Comparison of ENCODE assay signal across 10 cellular contexts in genomic region chr1:153515504-153516394, GRCh38. TPM values are rescaled to one million over a fixed set of nuclear protein-coding genes. Genes with fewer than 3 reads are reported as not detected.
DNase-seq lines count a peak whose midpoint lies in the region; ATAC-seq and TF ChIP-seq lines count a peak whose summit lies in the region.
"Had no signal": no experiment of that assay in that cellular context is flagged by ENCODE, and none has a peak within 500 bp of the region (broad histone marks: within the 10 kb centered on the region; RNA-seq: fewer than 3 reads in every experiment).

No MANE protein-coding gene starts in this region.

- in situ Hi-C loops in GM23248 (cut with MboI), result no loop called here

- TF ChIP-seq CTCF in left lung (IDR thresholded peaks at IDR 0.05), result no peak

- H3K27ac ChIP-seq in BLaER1 treated with 17β-estradiol and CSF1 and Interleukin-3, amounts not matched to agents 10 nM and 100 nM, result peak overlapping the region in 10 of 11 experiments; percentile 5 to 83 (median 66); a peak in 19 of 22 replicates
- peak overlapping the region in 1 of 2 donors; percentile 77 for H3K27ac ChIP-seq in left lung
- no peak overlapping the region for H3K27ac ChIP-seq in GM23248
- H3K27ac ChIP-seq: testis, VCaP had no signal

- no peaks in the 10 kb centered on the region for H3K36me3 ChIP-seq in BLaER1 treated with 17β-estradiol and CSF1 and Interleukin-3, amounts not matched to agents 10 nM and 100 nM
- H3K36me3 ChIP-seq in left lung, result no peaks in the 10 kb centered on the region
- H3K36me3 ChIP-seq in GM23248 (ENCODE audit: low read depth), result no peaks in the 10 kb centered on the region

- peak; percentile 35 for DNase-seq in HT1080 (ENCODE audit: low read depth)
- DNase-seq in SIG-M5 (lab: John Stamatoyannopoulos, UW), result peak; percentile 47
- peak in 1 of 2 donors; percentile 78 for DNase-seq in left lung
- DNase-seq in NK-92 (lab: John Stamatoyannopoulos, UW; ENCODE audit: unreplicated experiment), result no peak
- DNase-seq in stimulated activated CD4-positive, alpha-beta T cell treated with anti-CD3 and anti-CD28 coated beads, Interleukin-15, amount 100 ng/mL, for 24 hours, result no peak
- no peak for DNase-seq in stimulated activated CD4-positive, alpha-beta T cell treated with anti-CD3 and anti-CD28 coated beads, Interleukin-1b, Interleukin-23, amount 100 ng/mL, for 48 hours
- no peak for DNase-seq in GM23248
- DNase-seq: testis had no signal

- no peaks in the 10 kb centered on the region for H3K79me2 ChIP-seq in GM23248 (ENCODE audit: insufficient read depth)

- no peak overlapping the region for H2AFZ ChIP-seq in GM23248

- peak overlapping the region in 5 of 10 experiments; percentile 19 to 52 (median 35); a peak in 8 of 20 replicates for H3K4me3 ChIP-seq in BLaER1 treated with 17β-estradiol and CSF1 and Interleukin-3, amounts not matched to agents 10 nM and 100 nM
- H3K4me3 ChIP-seq in left lung (no peak overlapping the region), GM23248 (no peak overlapping the region)
- H3K4me3 ChIP-seq: testis had no signal

- peak overlapping the region; percentile 18 to 65 (median 55); a peak in 20 of 22 replicates for H3K9ac ChIP-seq in BLaER1 treated with 17β-estradiol and CSF1 and Interleukin-3, amounts not matched to agents 10 nM and 100 nM
- H3K9ac ChIP-seq in GM23248, result no peak overlapping the region

- no peaks in the 10 kb centered on the region for H4K20me1 ChIP-seq in BLaER1 treated with 17β-estradiol and CSF1 and Interleukin-3, amounts not matched to agents 10 nM and 100 nM
- H4K20me1 ChIP-seq in GM23248 (ENCODE audit: insufficient read depth), result no peaks in the 10 kb centered on the region

- no peaks in the 10 kb centered on the region for H3F3A ChIP-seq in GM23248 (ENCODE audit: insufficient read depth)

- H3K9me2 ChIP-seq in GM23248 (ENCODE audit: insufficient read depth), result no peaks in the 10 kb centered on the region

- 45 to 52% methylated on average over 8 of the region's 8 CpGs for WGBS in GM23248 (ENCODE audit: low coverage in 1 of 2, low lambda C conversion rate in 2 of 2, missing lambda C conversion rate in 2 of 2), 2 experiments

- no peaks in the 10 kb centered on the region for H3K9me3 ChIP-seq in BLaER1 treated with 17β-estradiol and CSF1 and Interleukin-3, amounts not matched to agents 10 nM and 100 nM (replicated peaks in 1 of 11)
- H3K9me3 ChIP-seq in left lung, result no peaks in the 10 kb centered on the region
- no peaks in the 10 kb centered on the region for H3K9me3 ChIP-seq in GM23248 (ENCODE audit: low read depth)
- H3K9me3 ChIP-seq: testis had no signal

- ATAC-seq in left lung, result peak; percentile 95

- H3K27me3 ChIP-seq in BLaER1 treated with 17β-estradiol and CSF1 and Interleukin-3, amounts not matched to agents 10 nM and 100 nM, result no peaks in the 10 kb centered on the region
- H3K27me3 ChIP-seq in left lung (no peaks in the 10 kb centered on the region), GM23248 (replicated peaks; ENCODE audit: insufficient read depth) (no peaks in the 10 kb centered on the region)
- H3K27me3 ChIP-seq: testis had no signal

- intact Hi-C loops in left lung (cut with DNase I), result loop anchor here in 1 of 2 donors (10.0 kb wide), 1 partner anchor 49 kb away; the partner anchor contains the start of gene S100A2

- H3K4me2 ChIP-seq in BLaER1 treated with 17β-estradiol and CSF1 and Interleukin-3, amounts not matched to agents 10 nM and 100 nM, result peak overlapping the region; percentile 80 to 97 (median 86)
- no peak overlapping the region for H3K4me2 ChIP-seq in GM23248 (ENCODE audit: unreplicated experiment)

- H3K4me1 ChIP-seq in BLaER1 treated with 17β-estradiol and CSF1 and Interleukin-3, amounts not matched to agents 10 nM and 100 nM, result peaks cover 35 to 99% (median 89%) of the 10 kb centered on the region in 10 experiments
- H3K4me1 ChIP-seq in left lung, result peaks cover 9 to 46% of the 10 kb centered on the region in 2 donors
- H3K4me1 ChIP-seq in GM23248 (ENCODE audit: insufficient read depth), result peaks cover 5% of the 10 kb centered on the region; the same call in 1 of the 2 replicates

RNA-seq across cellular contexts. Expression of gene S100A6, which starts 20.0 kb away (rescaled TPM):
- 1,050 and 1,792 TPM in 2 replicates for total RNA-seq in HT1080 (2014; rRNA removed; shearing (Covaris generic))
- polyA plus RNA-seq in HT1080 (2015; cell fraction: cytosol; rRNA removed), result 745 and 972 TPM in 2 replicates
- 321 and 373 TPM in 2 replicates for polyA plus RNA-seq in HT1080 (2015; cell fraction: nucleus; rRNA removed)
- total RNA-seq in left lung, result 1,000 to 10,000 TPM; 1,672 to 1,797 TPM
- 550 and 683 TPM in 2 replicates for total RNA-seq in GM23248 (2014; rRNA removed; shearing (Covaris generic))
- polyA plus RNA-seq in GM23248 (2016; fragmentation: Nextera tagmentation; extraction: Ambion mirVana), result 2,862 and 2,893 TPM in 2 replicates

RNA-seq across cellular contexts. Expression of gene S100A5, which starts 25.0 kb away (rescaled TPM):
- total RNA-seq in HT1080 (2014; rRNA removed; shearing (Covaris generic)), result 0.53 and 2.4 TPM in 2 replicates
- polyA plus RNA-seq in HT1080 (2015; cell fraction: cytosol; rRNA removed), result 1.8 and 2.3 TPM in 2 replicates
- 0.67 and 1.1 TPM in 2 replicates for polyA plus RNA-seq in HT1080 (2015; cell fraction: nucleus; rRNA removed)
- total RNA-seq in left lung, result under 1 TPM in 1 of 2 donors, not detected in 1; 0.42 TPM
- not detected in 2 replicates for total RNA-seq in GM23248 (2014; rRNA removed; shearing (Covaris generic))
- polyA plus RNA-seq in GM23248 (2016; fragmentation: Nextera tagmentation; extraction: Ambion mirVana), result 0.41 TPM in 1 of 2 replicates, not detected in the other

RNA-seq across cellular contexts. Expression of gene S100A4, which starts 29.9 kb away (rescaled TPM):
- 25.4 and 29.0 TPM in 2 replicates for total RNA-seq in HT1080 (2014; rRNA removed; shearing (Covaris generic))
- 3.0 and 6.2 TPM in 2 replicates for polyA plus RNA-seq in HT1080 (2015; cell fraction: cytosol; rRNA removed)
- 0.99 and 2.7 TPM in 2 replicates for polyA plus RNA-seq in HT1080 (2015; cell fraction: nucleus; rRNA removed)
- 1,000 to 10,000 TPM in 1 of 2 donors, 100 to 1,000 TPM in 1; 257 to 1,192 TPM for total RNA-seq in left lung
- total RNA-seq in GM23248 (2014; rRNA removed; shearing (Covaris generic)), result 236 and 249 TPM in 2 replicates
- polyA plus RNA-seq in GM23248 (2016; fragmentation: Nextera tagmentation; extraction: Ambion mirVana), result 608 and 610 TPM in 2 replicates

RNA-seq across cellular contexts. Expression of gene S100A3, which starts 33.3 kb away (rescaled TPM):
- total RNA-seq in HT1080 (2014; rRNA removed; shearing (Covaris generic)), result 9.6 and 14.4 TPM in 2 replicates
- 2.0 and 4.7 TPM in 2 replicates for polyA plus RNA-seq in HT1080 (2015; cell fraction: cytosol; rRNA removed)
- polyA plus RNA-seq in HT1080 (2015; cell fraction: nucleus; rRNA removed), result 5.3 and 7.3 TPM in 2 replicates
- 1 to 10 TPM; 1.7 to 7.7 TPM for total RNA-seq in left lung
- 2.2 and 3.8 TPM in 2 replicates for total RNA-seq in GM23248 (2014; rRNA removed; shearing (Covaris generic))
- 7.5 and 8.0 TPM in 2 replicates for polyA plus RNA-seq in GM23248 (2016; fragmentation: Nextera tagmentation; extraction: Ambion mirVana)
- total RNA-seq: testis had no signal

RNA-seq across cellular contexts. Expression of gene S100A2, which starts 49.9 kb away (rescaled TPM):
- 79.0 and 143 TPM in 2 replicates for total RNA-seq in HT1080 (2014; rRNA removed; shearing (Covaris generic))
- polyA plus RNA-seq in HT1080 (2015; cell fraction: cytosol; rRNA removed), result 95.4 and 136 TPM in 2 replicates
- polyA plus RNA-seq in HT1080 (2015; cell fraction: nucleus; rRNA removed), result 33.8 and 45.6 TPM in 2 replicates
- total RNA-seq in left lung, result 10 to 100 TPM in 1 of 2 donors, 1 to 10 TPM in 1; 7.1 to 25.9 TPM
- total RNA-seq in GM23248 (2014; rRNA removed; shearing (Covaris generic)), result 1.7 and 9.0 TPM in 2 replicates
- polyA plus RNA-seq in GM23248 (2016; fragmentation: Nextera tagmentation; extraction: Ambion mirVana), result 8.6 and 11.8 TPM in 2 replicates

Comparison
In these comparisons a context has a peak if more than half of its experiments do, and no peak if none do; other contexts are left out.
1. DNase-seq: peak in HT1080 (single experiment) and SIG-M5 (single experiment); none in NK-92 (single experiment), stimulated activated CD4-positive, alpha-beta T cell treated with anti-CD3 and anti-CD28 coated beads, Interleukin-15, amount 100 ng/mL, for 24 hours (single experiment), stimulated activated CD4-positive, alpha-beta T cell treated with anti-CD3 and anti-CD28 coated beads, Interleukin-1b, Interleukin-23, amount 100 ng/mL, for 48 hours (single experiment) and GM23248 (single experiment).